ENCODE assay signal across 29 cellular contexts in genomic region chr20:4987130-4987529, GRCh38. TPM values are rescaled to one million over a fixed set of nuclear protein-coding genes. Genes with fewer than 3 reads are reported as not detected.
DNase-seq lines count a peak whose midpoint lies in the region; ATAC-seq, FAIRE-seq and TF ChIP-seq lines count a peak whose summit lies in the region.
"Had no signal": no experiment of that assay in that cellular context is flagged by ENCODE, and none has a peak within 500 bp of the region (broad histone marks: within the 10 kb centered on the region; RNA-seq: fewer than 3 reads in every experiment).

No MANE protein-coding gene starts in this region.

- TF ChIP-seq CTCF in OCI-LY1 (IDR thresholded peaks at IDR 0.05; ENCODE audit: low read length) (no peak), SK-N-SH (IDR thresholded peaks at IDR 0.05) (no peak)

- H3K9me3 Mint-ChIP-seq in activated naive CD8-positive, alpha-beta T cell treated with anti-CD3 and anti-CD28 coated beads, Interleukin-2, amount 50 U/mL, for 24 hours: no peaks in the 10 kb centered on the region
- H3K9me3 Mint-ChIP-seq in activated naive CD8-positive, alpha-beta T cell treated with anti-CD3 and anti-CD28 coated beads for 36 hours: no peaks in the 10 kb centered on the region
- no peaks in the 10 kb centered on the region for H3K9me3 Mint-ChIP-seq in stimulated activated naive B cell treated with anti-CD40 and anti-IgM and Interleukin-4, amounts not matched to agents 10 μg/mL and 1 μg/mL and 100 μg/mL, for 72 hours
- H3K9me3 Mint-ChIP-seq: activated CD4-positive, alpha-beta memory T cell treated with anti-CD3 and anti-CD28 coated beads, Interleukin-2, amount 10 ng/mL, durations not matched to agents 7 days and 5 days; CD4-positive, CD25-positive, alpha-beta regulatory T cell; mesothelial cell of epicardium had no signal

- TF ChIP-seq RAD21 in SK-N-SH (IDR thresholded peaks at IDR 0.05; ENCODE audit: low read length): no peak

- no peak for DNase-seq in activated naive CD8-positive, alpha-beta T cell treated with anti-CD3 and anti-CD28 coated beads, Interleukin-2, amount 50 U/mL, for 24 hours
- DNase-seq in activated naive CD8-positive, alpha-beta T cell treated with anti-CD3 and anti-CD28 coated beads for 36 hours: no peak
- DNase-seq in germinal center (ENCODE audit: low spot score) (peak; percentile 20), SK-N-SH (no peak), NCI-H526 treated with DMSO at 0.1 percent for 48 hours (lab: John Stamatoyannopoulos, UW) (no peak), urothelium cell line (ENCODE audit: low spot score) (no peak)
- DNase-seq in stimulated activated naive B cell treated with anti-CD40 and anti-IgM and Interleukin-4, amounts not matched to agents 10 μg/mL and 1 μg/mL and 100 μg/mL, for 72 hours: no peak
- DNase-seq: activated CD4-positive, alpha-beta memory T cell treated with anti-CD3 and anti-CD28 coated beads, Interleukin-2, amount 10 ng/mL, durations not matched to agents 7 days and 5 days; activated T-cell treated with anti-CD3 and anti-CD28 coated beads for 4 hours; CD4-positive, CD25-positive, alpha-beta regulatory T cell; colonic mucosa; DMS 273 treated with DMSO at 0.1 percent for 48 hours; GM23248; heart left ventricle; NCI-H146; NCI-H2171 treated with DMSO at 0.1 percent for 48 hours; NCI-H82; psoas muscle; stimulated activated CD4-positive, alpha-beta T cell treated with anti-CD3 and anti-CD28 coated beads, Interleukin-4, amount 100 ng/mL, for 4 hours; T-helper 2 cell had no signal

- peaks cover 17% of the 10 kb centered on the region for H3K36me3 ChIP-seq in OCI-LY1 (ENCODE audit: insufficient read depth, low read length)
- no peaks in the 10 kb centered on the region for H3K36me3 ChIP-seq in SK-N-SH (replicated peaks in 1 of 2; ENCODE audit: control insufficient read depth in 1 of 2, insufficient read depth in 2 of 2, low read length in 1 of 2)
- H3K36me3 ChIP-seq: colonic mucosa, heart left ventricle had no signal

- no peak for TF ChIP-seq EP300 in SK-N-SH (IDR thresholded peaks at IDR 0.05; ENCODE audit: borderline replicate concordance in 1 of 2, low read depth in 1 of 2, low read length in 1 of 2)

- ATAC-seq in activated naive CD8-positive, alpha-beta T cell treated with anti-CD3 and anti-CD28 coated beads, Interleukin-2, amount 50 U/mL, for 24 hours: no peak
- peak; percentile 46 to 55 for ATAC-seq in stimulated activated naive B cell treated with anti-CD40 and anti-IgM and Interleukin-4, amounts not matched to agents 10 μg/mL and 1 μg/mL and 100 μg/mL, for 72 hours (replicated peaks)
- ATAC-seq: heart left ventricle, Panc1, psoas muscle had no signal

- H3K27ac ChIP-seq in OCI-LY1 (ENCODE audit: low read depth, low read length, poor library complexity, severe bottlenecking) (peak overlapping the region; percentile 99), SK-N-SH (ENCODE audit: low read depth in 2 of 2, low read length in 1 of 2) (no peak overlapping the region)
- H3K27ac ChIP-seq: colonic mucosa, GM23248, heart left ventricle, psoas muscle, VCaP had no signal

- no peaks in the 10 kb centered on the region for H3K27me3 Mint-ChIP-seq in activated naive CD8-positive, alpha-beta T cell treated with anti-CD3 and anti-CD28 coated beads, Interleukin-2, amount 50 U/mL, for 24 hours
- H3K27me3 Mint-ChIP-seq in activated naive CD8-positive, alpha-beta T cell treated with anti-CD3 and anti-CD28 coated beads for 36 hours: no peaks in the 10 kb centered on the region
- H3K27me3 Mint-ChIP-seq in stimulated activated naive B cell treated with anti-CD40 and anti-IgM and Interleukin-4, amounts not matched to agents 10 μg/mL and 1 μg/mL and 100 μg/mL, for 72 hours: no peaks in the 10 kb centered on the region
- H3K27me3 Mint-ChIP-seq: activated CD4-positive, alpha-beta memory T cell treated with anti-CD3 and anti-CD28 coated beads, Interleukin-2, amount 10 ng/mL, durations not matched to agents 7 days and 5 days; activated naive CD8-positive, alpha-beta T cell; CD4-positive, CD25-positive, alpha-beta regulatory T cell had no signal

- H3K9me3 ChIP-seq in OCI-LY1 (ENCODE audit: low read length) (no peaks in the 10 kb centered on the region), SK-N-SH (no peaks in the 10 kb centered on the region)
- H3K9me3 ChIP-seq: colonic mucosa, heart left ventricle, psoas muscle had no signal

- peaks cover 10% of the 10 kb centered on the region for H3K36me3 Mint-ChIP-seq in activated naive CD8-positive, alpha-beta T cell treated with anti-CD3 and anti-CD28 coated beads, Interleukin-2, amount 50 U/mL, for 24 hours (ENCODE audit: low read depth)
- H3K36me3 Mint-ChIP-seq in activated naive CD8-positive, alpha-beta T cell treated with anti-CD3 and anti-CD28 coated beads for 36 hours: peaks cover 13% of the 10 kb centered on the region
- H3K36me3 Mint-ChIP-seq in stimulated activated naive B cell treated with anti-CD40 and anti-IgM and Interleukin-4, amounts not matched to agents 10 μg/mL and 1 μg/mL and 100 μg/mL, for 72 hours: peaks cover 24 to 39% of the 10 kb centered on the region in 2 donors

- WGBS in SK-N-SH (ENCODE audit: low lambda C conversion rate): 76% methylated on average over 6 of the region's 6 CpGs

- no peak overlapping the region for H3K4me3 Mint-ChIP-seq in activated naive CD8-positive, alpha-beta T cell treated with anti-CD3 and anti-CD28 coated beads, Interleukin-2, amount 50 U/mL, for 24 hours
- H3K4me3 Mint-ChIP-seq in activated naive CD8-positive, alpha-beta T cell treated with anti-CD3 and anti-CD28 coated beads for 36 hours: no peak overlapping the region
- peak overlapping the region; percentile 76 to 79 for H3K4me3 Mint-ChIP-seq in stimulated activated naive B cell treated with anti-CD40 and anti-IgM and Interleukin-4, amounts not matched to agents 10 μg/mL and 1 μg/mL and 100 μg/mL, for 72 hours
- H3K4me3 Mint-ChIP-seq: activated CD4-positive, alpha-beta memory T cell treated with anti-CD3 and anti-CD28 coated beads, Interleukin-2, amount 10 ng/mL, durations not matched to agents 7 days and 5 days; activated naive CD8-positive, alpha-beta T cell; brain; CD4-positive, CD25-positive, alpha-beta regulatory T cell; mesothelial cell of epicardium had no signal

- peak overlapping the region; percentile 83 for H3K9ac ChIP-seq in OCI-LY1 (ENCODE audit: low read length)
- no peak overlapping the region for H3K9ac ChIP-seq in SK-N-SH
- H3K9ac ChIP-seq: GM23248 had no signal

- H3K9me2 ChIP-seq in OCI-LY1 (ENCODE audit: low read depth, low read length) (no peaks in the 10 kb centered on the region), SK-N-SH (no peaks in the 10 kb centered on the region)

- CTCF ChIA-PET in SK-N-SH (lab: Yijun Ruan, JAX): interaction anchor here (1.3 kb wide), 1 partner anchor 114 kb away, joined by 4 read pairs; no protein-coding TSS in a partner anchor

- H3K4me1 ChIP-seq in OCI-LY1 (ENCODE audit: insufficient read depth, low read length, severe bottlenecking) (peaks cover 89% of the 10 kb centered on the region), SK-N-SH (ENCODE audit: control insufficient read depth in 1 of 2, insufficient read depth in 2 of 2, low read depth in 1 of 2, low read length in 1 of 2) (peaks cover 0 to 3% of the 10 kb centered on the region in 2 experiments; a peak in 1 of 4 replicates)
- H3K4me1 ChIP-seq: colonic mucosa, psoas muscle had no signal

- no peak for FAIRE-seq in urothelium cell line (lab: Jason Lieb, UNC)
- FAIRE-seq: G401.6, GM19239 had no signal

- peak overlapping the region; percentile 48 for H3K27ac Mint-ChIP-seq in activated naive CD8-positive, alpha-beta T cell treated with anti-CD3 and anti-CD28 coated beads, Interleukin-2, amount 50 U/mL, for 24 hours
- H3K27ac Mint-ChIP-seq in activated naive CD8-positive, alpha-beta T cell treated with anti-CD3 and anti-CD28 coated beads for 36 hours: no peak overlapping the region
- H3K27ac Mint-ChIP-seq in stimulated activated naive B cell treated with anti-CD40 and anti-IgM and Interleukin-4, amounts not matched to agents 10 μg/mL and 1 μg/mL and 100 μg/mL, for 72 hours: peak overlapping the region; percentile 98
- H3K27ac Mint-ChIP-seq: activated CD4-positive, alpha-beta memory T cell treated with anti-CD3 and anti-CD28 coated beads, Interleukin-2, amount 10 ng/mL, durations not matched to agents 7 days and 5 days; activated naive CD8-positive, alpha-beta T cell; mesothelial cell of epicardium had no signal

- H3K4me2 ChIP-seq in OCI-LY1 (ENCODE audit: low read length): peak overlapping the region; percentile 75
- H3K4me2 ChIP-seq in SK-N-SH: no peak overlapping the region
- H3K4me2 ChIP-seq: smooth muscle cell had no signal

- H3K79me2 ChIP-seq in OCI-LY1 (ENCODE audit: insufficient read depth, low read length) (peaks cover 59% of the 10 kb centered on the region), SK-N-SH (ENCODE audit: insufficient read depth) (peaks cover 31% of the 10 kb centered on the region; the same call in 1 of the 2 replicates)

- peaks cover 40% of the 10 kb centered on the region for H3K4me1 Mint-ChIP-seq in activated naive CD8-positive, alpha-beta T cell treated with anti-CD3 and anti-CD28 coated beads, Interleukin-2, amount 50 U/mL, for 24 hours
- H3K4me1 Mint-ChIP-seq in activated naive CD8-positive, alpha-beta T cell treated with anti-CD3 and anti-CD28 coated beads for 36 hours: peaks cover 41% of the 10 kb centered on the region
- peaks cover 36 to 95% of the 10 kb centered on the region in 2 donors for H3K4me1 Mint-ChIP-seq in stimulated activated naive B cell treated with anti-CD40 and anti-IgM and Interleukin-4, amounts not matched to agents 10 μg/mL and 1 μg/mL and 100 μg/mL, for 72 hours
- H3K4me1 Mint-ChIP-seq: mesothelial cell of epicardium had no signal

- H2AFZ ChIP-seq in OCI-LY1 (ENCODE audit: low read length): no peak overlapping the region
- no peak overlapping the region for H2AFZ ChIP-seq in SK-N-SH (ENCODE audit: low read depth)
- H2AFZ ChIP-seq: GM23248 had no signal

- H3F3A ChIP-seq in OCI-LY1 (ENCODE audit: insufficient read depth, low read length) (peaks cover 14% of the 10 kb centered on the region), SK-N-SH (replicated peaks; ENCODE audit: insufficient read depth) (no peaks in the 10 kb centered on the region)

- POLR2A ChIA-PET in SK-N-SH (lab: Yijun Ruan, JAX): interaction anchor here (0.6 kb wide), 1 partner anchor 19 kb away, joined by 3 read pairs; no protein-coding TSS in a partner anchor

- no peaks in the 10 kb centered on the region for H4K20me1 ChIP-seq in OCI-LY1 (ENCODE audit: insufficient read depth, low read length)
- no peaks in the 10 kb centered on the region for H4K20me1 ChIP-seq in SK-N-SH (ENCODE audit: insufficient read depth)

- H3K27me3 ChIP-seq in OCI-LY1 (ENCODE audit: insufficient read depth, low read length) (no peaks in the 10 kb centered on the region), SK-N-SH (ENCODE audit: insufficient read depth) (no peaks in the 10 kb centered on the region)
- H3K27me3 ChIP-seq: colonic mucosa, heart left ventricle had no signal

- H3K4me3 ChIP-seq in OCI-LY1 (ENCODE audit: low read depth, low read length, poor library complexity, severe bottlenecking): peak overlapping the region; percentile 51
- H3K4me3 ChIP-seq in SK-N-SH (ENCODE audit: low read depth in 2 of 2, low read length in 1 of 2): no peak overlapping the region
- H3K4me3 ChIP-seq: colonic mucosa, GM23248, heart left ventricle, psoas muscle, smooth muscle cell had no signal

RNA-seq across cellular contexts. Expression of gene SLC23A2, which starts 14.2 kb away (rescaled TPM):
- total RNA-seq in activated naive CD8-positive, alpha-beta T cell treated with anti-CD3 and anti-CD28 coated beads for 36 hours: 10 to 100 TPM; 23.2 TPM
- polyA plus RNA-seq in SK-N-SH (2012; rRNA removed): 14.0 and 14.2 TPM in 2 replicates
- 11.1 and 13.5 TPM in 2 replicates for polyA plus RNA-seq in SK-N-SH (2012; cell fraction: cytosol; rRNA removed)
- polyA plus RNA-seq in SK-N-SH (2012; cell fraction: nucleus; rRNA removed): 21.5 and 25.3 TPM in 2 replicates

Comparison
In these comparisons a context has a peak if more than half of its experiments do, and no peak if none do; other contexts are left out.
1. H3K4me3 Mint-ChIP-seq: peak in stimulated activated naive B cell treated with anti-CD40 and anti-IgM and Interleukin-4, amounts not matched to agents 10 μg/mL and 1 μg/mL and 100 μg/mL, for 72 hours (2 of 2); none in activated naive CD8-positive, alpha-beta T cell treated with anti-CD3 and anti-CD28 coated beads, Interleukin-2, amount 50 U/mL, for 24 hours (single experiment) and activated naive CD8-positive, alpha-beta T cell treated with anti-CD3 and anti-CD28 coated beads for 36 hours (single experiment).